In genomic region chr5:108749130-108749861, GRCh38 we compare ENCODE assay signal across 1 cellular context.
TF ChIP-seq lines count a peak whose summit lies in the region.

No MANE protein-coding gene starts in this region.

TF ChIP-seq in HepG2, 621 proteins besides CTCF, POLR2A, EP300 and RAD21 (continued from another document):
- no peak for TF ChIP-seq SNAI1 (CRISPR knock-in tag; IDR thresholded peaks at IDR 0.05; ENCODE audit: borderline replicate concordance)
- 0 out of 2 replicates have a peak, but pooled peaks have one; percentile 36 for TF ChIP-seq HES4 (CRISPR knock-in tag; IDR thresholded peaks at IDR 0.05; ENCODE audit: borderline replicate concordance)
- no peak for TF ChIP-seq ZNF687 (CRISPR knock-in tag; IDR thresholded peaks at IDR 0.05)
- TF ChIP-seq HNRNPK (IDR thresholded peaks at IDR 0.05; ENCODE audit: low read depth, low read length, poor library complexity, severe bottlenecking): peak; percentile 69
- no peak for TF ChIP-seq CREB1 (IDR thresholded peaks at IDR 0.05)
- 0 out of 2 replicates have a peak, but pooled peaks have one; percentile 6 for TF ChIP-seq CREB1 (CRISPR knock-in tag; IDR thresholded peaks at IDR 0.05)
- peak; percentile 9 for TF ChIP-seq ASH2L (IDR thresholded peaks at IDR 0.05; ENCODE audit: insufficient read length, low read depth, low read length)
- no peak for TF ChIP-seq BCL6 (CRISPR knock-in tag; IDR thresholded peaks at IDR 0.05)
- TF ChIP-seq ZNF18 (CRISPR knock-in tag; IDR thresholded peaks at IDR 0.05; ENCODE audit: insufficient replicate concordance): no peak
- 0 out of 2 replicates have a peak, but pooled peaks have one; percentile 3 for TF ChIP-seq MXD4 (CRISPR knock-in tag; IDR thresholded peaks at IDR 0.05)
- TF ChIP-seq ZNF564 (CRISPR knock-in tag; IDR thresholded peaks at IDR 0.05): no peak
- TF ChIP-seq ZNF740 (CRISPR knock-in tag; IDR thresholded peaks at IDR 0.05): peak; percentile 81
- no peak for TF ChIP-seq CEBPB (IDR thresholded peaks at IDR 0.05; ENCODE audit: borderline replicate concordance, low read depth, low read length)
- peak; percentile 46 for TF ChIP-seq ZNF263 (CRISPR knock-in tag; IDR thresholded peaks at IDR 0.05)
- no peak for TF ChIP-seq ZBTB49 (CRISPR knock-in tag; IDR thresholded peaks at IDR 0.05; ENCODE audit: borderline replicate concordance)
